Comparison of ENCODE assay signal across 13 cellular contexts in the genomic region with DNA sequence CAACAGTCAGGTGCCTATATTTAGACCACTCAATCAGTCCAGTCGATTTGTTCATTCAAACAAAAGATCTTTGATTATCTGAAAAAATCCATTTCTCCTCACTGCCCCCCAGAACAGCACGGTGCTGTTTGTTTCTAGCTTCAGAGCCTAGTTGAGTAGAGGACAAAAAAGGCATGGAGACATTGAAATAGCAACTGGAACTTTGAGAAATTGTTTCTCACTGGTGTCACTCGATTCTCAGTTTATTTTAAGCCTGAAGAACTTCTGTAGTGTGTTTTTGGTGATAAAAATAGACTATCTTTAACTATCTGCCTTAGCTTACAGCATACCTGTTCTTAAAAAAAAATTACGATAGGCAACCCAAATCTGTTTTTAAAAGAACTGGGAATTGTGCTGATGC.
A peak's percentile ranks its signal among the peaks of the same experiment; 100 is the strongest.
DNase-seq lines count a peak whose midpoint lies in the region; ATAC-seq and TF ChIP-seq lines count a peak whose summit lies in the region.
"Had no signal": no experiment of that assay in that cellular context is flagged by ENCODE, and none has a peak within 500 bp of the region (broad histone marks: within the 10 kb centered on the region; RNA-seq: fewer than 3 reads in every experiment).

No MANE protein-coding gene starts in this region.

- POLR2A ChIA-PET in IMR-90 (lab: Charles Lee; ENCODE audit: unreplicated experiment) = no interaction called here

- H3K18ac ChIP-seq in IMR-90 (ENCODE audit: low read depth, low read length) = no peak overlapping the region

- 0 out of 2 replicates have a peak overlapping the region, but pooled peaks have one; percentile 36 for H3K14ac ChIP-seq in IMR-90 (replicated peaks; ENCODE audit: low read depth, low read length)

- H2BK5ac ChIP-seq in IMR-90 (ENCODE audit: low read depth, low read length, poor library complexity, severe bottlenecking) = no peak overlapping the region

- H2BK120ac ChIP-seq in IMR-90 (ENCODE audit: low read depth, low read length) = no peak overlapping the region

- no peak for TF ChIP-seq RAD21 in IMR-90 (IDR thresholded peaks at IDR 0.05; ENCODE audit: low read length)

- TF ChIP-seq POLR2A in IMR-90 (IDR thresholded peaks at IDR 0.05; ENCODE audit: low read depth, low read length) (no peak), testis (IDR thresholded peaks at IDR 0.05) (no peak)

- H3K4me3 ChIP-seq in ACC112 (ENCODE audit: low read depth, low read length) = no peak overlapping the region
- H3K4me3 ChIP-seq in IMR-90 (ENCODE audit: insufficient read depth, low read depth, low read length) = no peak overlapping the region
- no peak overlapping the region for H3K4me3 ChIP-seq in neural progenitor cell
- H3K4me3 ChIP-seq in testis = no peak overlapping the region
- H3K4me3 ChIP-seq: adrenal gland had no signal

- peaks cover 76% of the 10 kb centered on the region for H3K79me2 ChIP-seq in ACC112 (ENCODE audit: control insufficient read depth, insufficient read depth, low read length, unreplicated experiment)
- peaks cover 99% of the 10 kb centered on the region for H3K79me2 ChIP-seq in neural progenitor cell (ENCODE audit: low read depth)

- DNase-seq in IMR-90 = no peak
- no peak for DNase-seq in chondrocyte (ENCODE audit: low spot score)
- no peak for DNase-seq in neural progenitor cell (ENCODE audit: low spot score)
- DNase-seq in cerebellar nuclear complex (lab: John Stamatoyannopoulos, UW) = no peak
- no peak for DNase-seq in testis
- DNase-seq: adrenal gland; effector CD4-positive, alpha-beta T cell; KBM-7; NCI-H1694; NCI-H526 had no signal

- H3K4me1 Mint-ChIP-seq in chondrocyte (ENCODE audit: low read depth) = peaks cover 80% of the 10 kb centered on the region
- peaks cover 46% of the 10 kb centered on the region for H3K4me1 Mint-ChIP-seq in neural progenitor cell

- H3K9me3 Mint-ChIP-seq in chondrocyte (ENCODE audit: low read depth) (no peaks in the 10 kb centered on the region), neural progenitor cell (no peaks in the 10 kb centered on the region)

- peaks cover 53% of the 10 kb centered on the region for H3K4me1 ChIP-seq in ACC112 (ENCODE audit: control insufficient read depth, insufficient read depth, low read length, unreplicated experiment)
- H3K4me1 ChIP-seq in IMR-90 (ENCODE audit: control insufficient read depth, insufficient read depth, low read length) = peaks cover 30% of the 10 kb centered on the region
- peaks cover 17% of the 10 kb centered on the region for H3K4me1 ChIP-seq in neural progenitor cell
- H3K4me1 ChIP-seq in testis = peaks cover 19% of the 10 kb centered on the region

- H3K36me3 Mint-ChIP-seq in chondrocyte (ENCODE audit: low read depth) (no peaks in the 10 kb centered on the region), neural progenitor cell (peaks cover 3% of the 10 kb centered on the region)

- H2BK20ac ChIP-seq in IMR-90 (ENCODE audit: low read depth, low read length) = no peak overlapping the region; the same call in 1 of the 2 replicates

- intact Hi-C loops in IMR-90 (cut with micrococcal nuclease) (no loop called here), testis (cut with DNase I; ENCODE audit: low total_unique reads) (no loop called here)

- no peak overlapping the region for H2AK9ac ChIP-seq in IMR-90 (replicated peaks; ENCODE audit: low read depth, low read length, poor library complexity)

- peaks cover 61 to 92% of the 10 kb centered on the region in 2 experiments for H3K79me1 ChIP-seq in IMR-90 (ENCODE audit: low read depth in 1 of 2, low read length in 2 of 2)

- 0 out of 2 replicates have a peak overlapping the region, but pooled peaks have one; percentile 20 for H3K23ac ChIP-seq in IMR-90 (ENCODE audit: low read depth, low read length)

- H2AFZ ChIP-seq in ACC112 (ENCODE audit: low read length, unreplicated experiment) (no peak overlapping the region), IMR-90 (replicated peaks; ENCODE audit: low read length, poor library complexity) (no peak overlapping the region), neural progenitor cell (replicated peaks) (no peak overlapping the region)

- H3K56ac ChIP-seq in IMR-90 (ENCODE audit: extremely low read depth, insufficient read depth, low read length) = no peak overlapping the region

- no TSS peak for BruUV-seq in IMR-90 (replicated peaks; lab: Mats Ljungman, UMichigan)

- ATAC-seq in IMR-90 (ENCODE audit: low read depth) (no peak), GM21529 (IDR thresholded peaks at IDR 0.05; ENCODE audit: unreplicated experiment) (no peak), HG03139 (IDR thresholded peaks at IDR 0.05; ENCODE audit: unreplicated experiment) (no peak)

- H3K27me3 Mint-ChIP-seq in chondrocyte (ENCODE audit: low read depth) = no peaks in the 10 kb centered on the region
- H3K27me3 Mint-ChIP-seq in neural progenitor cell (ENCODE audit: insufficient read depth, low read depth) = peaks cover 2% of the 10 kb centered on the region

- no peak overlapping the region for H4K5ac ChIP-seq in IMR-90 (ENCODE audit: low read depth, low read length)

- dilution Hi-C loops in IMR-90 (cut with HindIII; ENCODE audit: low sequenced_read_pairs, unreplicated experiment) = no loop called here

- in situ Hi-C loops in IMR-90 (cut with MboI; ENCODE audit: low sequenced_read_pairs) = no loop called here

- no peak overlapping the region for H4K8ac ChIP-seq in IMR-90 (ENCODE audit: low read depth in 2 of 2, low read length in 2 of 2)

- H3K27ac ChIP-seq in ACC112 (ENCODE audit: low read depth, low read length) (peak overlapping the region; percentile 37; the same call in 1 of the 2 replicates), IMR-90 (ENCODE audit: insufficient read depth, low read length) (no peak overlapping the region), neural progenitor cell (no peak overlapping the region), testis (no peak overlapping the region)
- H3K27ac ChIP-seq: adrenal gland had no signal

- H3K4me2 ChIP-seq in IMR-90 (ENCODE audit: low read depth, low read length) (no peak overlapping the region), neural progenitor cell (no peak overlapping the region)

- TF ChIP-seq CTCF in IMR-90 (conservative IDR thresholded peaks at IDR 0.05; ENCODE audit: low read depth, low read length) (no peak), chondrocyte (IDR thresholded peaks at IDR 0.05) (no peak), neural progenitor cell (IDR thresholded peaks at IDR 0.05) (no peak), testis (IDR thresholded peaks at IDR 0.05) (no peak)

- H4K20me1 ChIP-seq in IMR-90 (ENCODE audit: insufficient read depth, low read length) = peaks cover 79% of the 10 kb centered on the region
- H4K20me1 ChIP-seq in neural progenitor cell (ENCODE audit: low read depth) = peaks cover 94% of the 10 kb centered on the region

- H3K27me3 ChIP-seq in ACC112 (ENCODE audit: insufficient read depth, low read length) = no peaks in the 10 kb centered on the region
- no peaks in the 10 kb centered on the region for H3K27me3 ChIP-seq in IMR-90 (ENCODE audit: control insufficient read depth, insufficient read depth, low read length)
- no peaks in the 10 kb centered on the region for H3K27me3 ChIP-seq in neural progenitor cell
- no peaks in the 10 kb centered on the region for H3K27me3 ChIP-seq in testis
- H3K27me3 ChIP-seq: adrenal gland had no signal

- H3K9ac ChIP-seq in IMR-90 (ENCODE audit: low read depth, low read length) (no peak overlapping the region), neural progenitor cell (no peak overlapping the region)

- H2BK15ac ChIP-seq in IMR-90 (ENCODE audit: low read depth, low read length) = no peak overlapping the region

- WGBS in IMR-90 (ENCODE audit: extremely low coverage in 2 of 2, insufficient read length in 1 of 2), 2 experiments = no CpG with 5 or more reads among the region's 4 CpGs
- 64% methylated on average over 4 of the region's 4 CpGs for WGBS in testis, 2 donors

- H3K9me1 ChIP-seq in IMR-90 (ENCODE audit: insufficient read depth, low read length) = peaks cover 34% of the 10 kb centered on the region

- CTCF ChIA-PET in IMR-90 (lab: Yijun Ruan, JAX) = no interaction called here

- H3K9me3 ChIP-seq in IMR-90 (ENCODE audit: control insufficient read depth, insufficient read depth, low read length) (no peaks in the 10 kb centered on the region), neural progenitor cell (ENCODE audit: low read depth) (no peaks in the 10 kb centered on the region), testis (no peaks in the 10 kb centered on the region)
- H3K9me3 ChIP-seq: adrenal gland had no signal

- H4K91ac ChIP-seq in IMR-90 (ENCODE audit: insufficient read depth, low read depth, low read length) = no peak overlapping the region

- H3K27ac Mint-ChIP-seq in chondrocyte (ENCODE audit: unreplicated experiment) = peak overlapping the region; percentile 85
- peak overlapping the region; percentile 84 for H3K27ac Mint-ChIP-seq in neural progenitor cell

- peaks cover 18% of the 10 kb centered on the region for H3F3A ChIP-seq in neural progenitor cell (ENCODE audit: low read depth)

- no peaks in the 10 kb centered on the region for H3K36me3 ChIP-seq in ACC112 (ENCODE audit: insufficient read depth, low read length)
- H3K36me3 ChIP-seq in IMR-90 (ENCODE audit: control insufficient read depth, insufficient read depth, low read length) = no peaks in the 10 kb centered on the region; the same call in 1 of the 2 replicates
- no peaks in the 10 kb centered on the region for H3K36me3 ChIP-seq in neural progenitor cell
- H3K36me3 ChIP-seq in testis (ENCODE audit: low read depth, missing control alignments) = no peaks in the 10 kb centered on the region
- H3K36me3 ChIP-seq: adrenal gland had no signal

- H2AK5ac ChIP-seq in IMR-90 (ENCODE audit: low read depth, low read length) = no peak overlapping the region

- no peak overlapping the region for H3K4ac ChIP-seq in IMR-90 (ENCODE audit: low read depth, low read length)

- H3K4me3 Mint-ChIP-seq in chondrocyte (ENCODE audit: unreplicated experiment) (peak overlapping the region; percentile 37), neural progenitor cell (no peak overlapping the region)

TF ChIP-seq in IMR-90, 13 proteins besides CTCF, POLR2A, EP300 and RAD21:
- no peak for TF ChIP-seq FOS (IDR thresholded peaks at IDR 0.05; ENCODE audit: low read depth, low read length)
- TF ChIP-seq, protein P1, sequence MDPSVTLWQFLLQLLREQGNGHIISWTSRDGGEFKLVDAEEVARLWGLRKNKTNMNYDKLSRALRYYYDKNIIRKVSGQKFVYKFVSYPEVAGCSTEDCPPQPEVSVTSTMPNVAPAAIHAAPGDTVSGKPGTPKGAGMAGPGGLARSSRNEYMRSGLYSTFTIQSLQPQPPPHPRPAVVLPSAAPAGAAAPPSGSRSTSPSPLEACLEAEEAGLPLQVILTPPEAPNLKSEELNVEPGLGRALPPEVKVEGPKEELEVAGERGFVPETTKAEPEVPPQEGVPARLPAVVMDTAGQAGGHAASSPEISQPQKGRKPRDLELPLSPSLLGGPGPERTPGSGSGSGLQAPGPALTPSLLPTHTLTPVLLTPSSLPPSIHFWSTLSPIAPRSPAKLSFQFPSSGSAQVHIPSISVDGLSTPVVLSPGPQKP (IDR thresholded peaks at IDR 0.05; ENCODE audit: borderline replicate concordance, low read depth, low read length) = no peak
